ENCODE assay signal across 2 cellular contexts in genomic region chr2:28869494-28870145, GRCh38.
A peak's percentile ranks its signal among the peaks of the same experiment; 100 is the strongest.
TF ChIP-seq lines count a peak whose summit lies in the region.

No MANE protein-coding gene starts in this region.

TF ChIP-seq in HCT116, 20 proteins besides CTCF, POLR2A, EP300 and RAD21:
- TF ChIP-seq CEBPB (IDR thresholded peaks at IDR 0.05; ENCODE audit: low read depth) = no peak
- TF ChIP-seq ZFX (IDR thresholded peaks at IDR 0.05) = peak; percentile 67; the same call in 1 of the 2 replicates

TF ChIP-seq in K562, 482 proteins besides CTCF, POLR2A, EP300 and RAD21:
- no peak for TF ChIP-seq STAT5B (CRISPR knock-in tag; IDR thresholded peaks at IDR 0.05)
- TF ChIP-seq, protein P1, sequence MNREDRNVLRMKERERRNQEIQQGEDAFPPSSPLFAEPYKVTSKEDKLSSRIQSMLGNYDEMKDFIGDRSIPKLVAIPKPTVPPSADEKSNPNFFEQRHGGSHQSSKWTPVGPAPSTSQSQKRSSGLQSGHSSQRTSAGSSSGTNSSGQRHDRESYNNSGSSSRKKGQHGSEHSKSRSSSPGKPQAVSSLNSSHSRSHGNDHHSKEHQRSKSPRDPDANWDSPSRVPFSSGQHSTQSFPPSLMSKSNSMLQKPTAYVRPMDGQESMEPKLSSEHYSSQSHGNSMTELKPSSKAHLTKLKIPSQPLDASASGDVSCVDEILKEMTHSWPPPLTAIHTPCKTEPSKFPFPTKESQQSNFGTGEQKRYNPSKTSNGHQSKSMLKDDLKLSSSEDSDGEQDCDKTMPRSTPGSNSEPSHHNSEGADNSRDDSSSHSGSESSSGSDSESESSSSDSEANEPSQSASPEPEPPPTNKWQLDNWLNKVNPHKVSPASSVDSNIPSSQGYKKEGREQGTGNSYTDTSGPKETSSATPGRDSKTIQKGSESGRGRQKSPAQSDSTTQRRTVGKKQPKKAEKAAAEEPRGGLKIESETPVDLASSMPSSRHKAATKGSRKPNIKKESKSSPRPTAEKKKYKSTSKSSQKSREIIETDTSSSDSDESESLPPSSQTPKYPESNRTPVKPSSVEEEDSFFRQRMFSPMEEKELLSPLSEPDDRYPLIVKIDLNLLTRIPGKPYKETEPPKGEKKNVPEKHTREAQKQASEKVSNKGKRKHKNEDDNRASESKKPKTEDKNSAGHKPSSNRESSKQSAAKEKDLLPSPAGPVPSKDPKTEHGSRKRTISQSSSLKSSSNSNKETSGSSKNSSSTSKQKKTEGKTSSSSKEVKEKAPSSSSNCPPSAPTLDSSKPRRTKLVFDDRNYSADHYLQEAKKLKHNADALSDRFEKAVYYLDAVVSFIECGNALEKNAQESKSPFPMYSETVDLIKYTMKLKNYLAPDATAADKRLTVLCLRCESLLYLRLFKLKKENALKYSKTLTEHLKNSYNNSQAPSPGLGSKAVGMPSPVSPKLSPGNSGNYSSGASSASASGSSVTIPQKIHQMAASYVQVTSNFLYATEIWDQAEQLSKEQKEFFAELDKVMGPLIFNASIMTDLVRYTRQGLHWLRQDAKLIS (CRISPR knock-in tag; IDR thresholded peaks at IDR 0.05) = peak; percentile 85; the same call in 1 of the 2 replicates
- TF ChIP-seq KAT7 (CRISPR knock-in tag; IDR thresholded peaks at IDR 0.05; ENCODE audit: borderline replicate concordance) = peak; percentile 74; the same call in 1 of the 2 replicates
- TF ChIP-seq AFF1 (IDR thresholded peaks at IDR 0.05; ENCODE audit: low read depth in 1 of 2, partially characterized antibody in 2 of 2) = no peak
- no peak for TF ChIP-seq TCF3 (CRISPR knock-in tag; IDR thresholded peaks at IDR 0.05)
- no peak for TF ChIP-seq MTF1 (CRISPR knock-in tag; IDR thresholded peaks at IDR 0.05; ENCODE audit: borderline replicate concordance)
- TF ChIP-seq NEUROD1 (IDR thresholded peaks at IDR 0.05; ENCODE audit: borderline replicate concordance, low read depth, low read length, partially characterized antibody) = no peak
- TF ChIP-seq TBP (optimal IDR thresholded peaks at IDR 0.05; ENCODE audit: low read depth, low read length) = no peak
- TF ChIP-seq, protein P2, sequence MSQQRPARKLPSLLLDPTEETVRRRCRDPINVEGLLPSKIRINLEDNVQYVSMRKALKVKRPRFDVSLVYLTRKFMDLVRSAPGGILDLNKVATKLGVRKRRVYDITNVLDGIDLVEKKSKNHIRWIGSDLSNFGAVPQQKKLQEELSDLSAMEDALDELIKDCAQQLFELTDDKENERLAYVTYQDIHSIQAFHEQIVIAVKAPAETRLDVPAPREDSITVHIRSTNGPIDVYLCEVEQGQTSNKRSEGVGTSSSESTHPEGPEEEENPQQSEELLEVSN (IDR thresholded peaks at IDR 0.05; ENCODE audit: borderline replicate concordance in 1 of 2, extremely low read depth in 1 of 2, insufficient read depth in 1 of 2, insufficient read length in 1 of 2, low read depth in 1 of 2, low read length in 1 of 2, poor library complexity in 1 of 2, severe bottlenecking in 1 of 2) = no peak
- TF ChIP-seq CHD1 (IDR thresholded peaks at IDR 0.05; ENCODE audit: low read length) = peak; percentile 71
- no peak for TF ChIP-seq ZNF134 (CRISPR knock-in tag; conservative IDR thresholded peaks at IDR 0.05)
- TF ChIP-seq EZH2 (IDR thresholded peaks at IDR 0.05; ENCODE audit: borderline replicate concordance, low read depth, low read length) = no peak
- TF ChIP-seq RBFOX2 (IDR thresholded peaks at IDR 0.05; ENCODE audit: low read depth, low read length) = no peak
- no peak for TF ChIP-seq ZNF232 (CRISPR knock-in tag; IDR thresholded peaks at IDR 0.05)
- TF ChIP-seq KLF13 (tag; IDR thresholded peaks at IDR 0.05; ENCODE audit: borderline replicate concordance, low read depth) = no peak
- TF ChIP-seq ZNF75A (CRISPR knock-in tag; IDR thresholded peaks at IDR 0.05) = no peak
- no peak for TF ChIP-seq ELF2 (CRISPR knock-in tag; IDR thresholded peaks at IDR 0.05)
- TF ChIP-seq, protein P3, sequence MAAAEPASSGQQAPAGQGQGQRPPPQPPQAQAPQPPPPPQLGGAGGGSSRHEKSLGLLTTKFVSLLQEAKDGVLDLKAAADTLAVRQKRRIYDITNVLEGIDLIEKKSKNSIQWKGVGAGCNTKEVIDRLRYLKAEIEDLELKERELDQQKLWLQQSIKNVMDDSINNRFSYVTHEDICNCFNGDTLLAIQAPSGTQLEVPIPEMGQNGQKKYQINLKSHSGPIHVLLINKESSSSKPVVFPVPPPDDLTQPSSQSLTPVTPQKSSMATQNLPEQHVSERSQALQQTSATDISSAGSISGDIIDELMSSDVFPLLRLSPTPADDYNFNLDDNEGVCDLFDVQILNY (CRISPR knock-in tag; IDR thresholded peaks at IDR 0.05) = no peak
- TF ChIP-seq LCOR (CRISPR knock-in tag; IDR thresholded peaks at IDR 0.05) = peak; percentile 43; the same call in 1 of the 2 replicates
- no peak for TF ChIP-seq ETS2 (tag; IDR thresholded peaks at IDR 0.05; ENCODE audit: borderline replicate concordance, poor library complexity, severe bottlenecking)
- TF ChIP-seq ETS1 (conservative IDR thresholded peaks at IDR 0.05; ENCODE audit: control insufficient read depth, low read depth, low read length) = no peak
- no peak for TF ChIP-seq ZSCAN29 (IDR thresholded peaks at IDR 0.05)
- no peak for TF ChIP-seq NCOA4 (IDR thresholded peaks at IDR 0.05; ENCODE audit: partially characterized antibody)
- no peak for TF ChIP-seq TEAD4 (IDR thresholded peaks at IDR 0.05; ENCODE audit: low read length)
- no peak for TF ChIP-seq TEAD4 (CRISPR knock-in tag; IDR thresholded peaks at IDR 0.05; ENCODE audit: borderline replicate concordance)
- no peak for TF ChIP-seq ZBTB17 (CRISPR knock-in tag; IDR thresholded peaks at IDR 0.05)
- 0 out of 2 replicates have a peak, but pooled peaks have one; percentile 23 for TF ChIP-seq PREB (CRISPR knock-in tag; IDR thresholded peaks at IDR 0.05)
- no peak for TF ChIP-seq ZBTB7A (IDR thresholded peaks at IDR 0.05; ENCODE audit: borderline replicate concordance, control insufficient read depth, low read depth, low read length)
- no peak for TF ChIP-seq U2AF1 (optimal IDR thresholded peaks at IDR 0.05; ENCODE audit: low read depth, low read length)
- TF ChIP-seq GATA2 (CRISPR knock-in tag; IDR thresholded peaks at IDR 0.05) = no peak
- TF ChIP-seq NBN (IDR thresholded peaks at IDR 0.05; ENCODE audit: low read depth) = no peak
- TF ChIP-seq ZNF77 (CRISPR knock-in tag; IDR thresholded peaks at IDR 0.05) = no peak
- no peak for TF ChIP-seq CHCHD3 (CRISPR knock-in tag; IDR thresholded peaks at IDR 0.05)
- no peak for TF ChIP-seq ZNF239 (CRISPR knock-in tag; IDR thresholded peaks at IDR 0.05)
- no peak for TF ChIP-seq ZBTB2 (IDR thresholded peaks at IDR 0.05)
TF ChIP-seq in K562: peak in this region for 5.
